Comparison of ENCODE assay signal across 1 cellular context in the genomic region with DNA sequence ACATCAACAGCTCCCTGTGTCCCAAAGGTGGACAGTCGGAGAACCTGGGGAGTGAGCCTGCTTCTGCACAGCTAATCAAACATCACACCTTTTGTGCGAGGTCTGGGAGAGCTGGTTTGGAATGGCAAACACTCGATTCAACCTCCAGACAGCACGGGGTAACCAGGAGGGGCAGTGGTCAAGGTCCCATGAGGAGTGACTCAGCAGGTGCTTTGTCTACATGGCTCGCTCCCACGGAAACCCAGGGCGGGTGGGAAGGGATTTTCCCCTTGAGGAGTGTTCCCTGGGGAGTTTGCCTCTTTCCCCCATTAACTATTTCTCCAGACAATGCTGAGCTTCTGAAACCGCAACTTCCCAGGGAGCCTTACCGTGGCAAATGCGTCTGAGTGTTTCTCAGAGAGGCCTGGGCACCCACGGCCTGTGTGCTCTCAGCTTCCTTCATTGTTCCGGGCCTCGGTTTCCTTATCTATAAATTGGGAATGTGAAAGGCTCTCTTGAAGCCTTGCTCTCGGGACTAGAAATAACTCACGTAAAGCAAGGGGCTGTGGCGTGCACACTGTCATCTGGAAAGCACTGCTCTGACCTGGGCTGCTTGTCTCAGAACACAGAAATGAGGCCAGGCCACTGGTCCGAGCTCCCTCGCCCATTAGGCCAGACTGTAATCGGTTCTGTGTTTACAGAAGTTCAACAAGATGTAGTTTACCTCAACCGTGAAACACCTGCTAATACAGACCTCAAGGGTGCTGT.
A peak's percentile ranks its signal among the peaks of the same experiment; 100 is the strongest.
TF ChIP-seq lines count a peak whose summit lies in the region.

No MANE protein-coding gene starts in this region.

TF ChIP-seq in HepG2, 621 proteins besides CTCF, POLR2A, EP300 and RAD21 (continued from another document and continues in another):
- peak; percentile 92 for TF ChIP-seq ARID5B (CRISPR knock-in tag; IDR thresholded peaks at IDR 0.05)
- TF ChIP-seq CBX1 (IDR thresholded peaks at IDR 0.05; ENCODE audit: low read depth) = no peak
- TF ChIP-seq, protein P1, sequence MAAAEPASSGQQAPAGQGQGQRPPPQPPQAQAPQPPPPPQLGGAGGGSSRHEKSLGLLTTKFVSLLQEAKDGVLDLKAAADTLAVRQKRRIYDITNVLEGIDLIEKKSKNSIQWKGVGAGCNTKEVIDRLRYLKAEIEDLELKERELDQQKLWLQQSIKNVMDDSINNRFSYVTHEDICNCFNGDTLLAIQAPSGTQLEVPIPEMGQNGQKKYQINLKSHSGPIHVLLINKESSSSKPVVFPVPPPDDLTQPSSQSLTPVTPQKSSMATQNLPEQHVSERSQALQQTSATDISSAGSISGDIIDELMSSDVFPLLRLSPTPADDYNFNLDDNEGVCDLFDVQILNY (CRISPR knock-in tag; conservative IDR thresholded peaks at IDR 0.05) = no peak
- TF ChIP-seq ZNF720 (CRISPR knock-in tag; IDR thresholded peaks at IDR 0.05) = no peak
- no peak for TF ChIP-seq RBM22 (optimal IDR thresholded peaks at IDR 0.05; ENCODE audit: low read length)
- no peak for TF ChIP-seq ZNF160 (CRISPR knock-in tag; IDR thresholded peaks at IDR 0.05)
- TF ChIP-seq ZNF512B (CRISPR knock-in tag; IDR thresholded peaks at IDR 0.05; ENCODE audit: borderline replicate concordance) = no peak
- TF ChIP-seq, protein P2, sequence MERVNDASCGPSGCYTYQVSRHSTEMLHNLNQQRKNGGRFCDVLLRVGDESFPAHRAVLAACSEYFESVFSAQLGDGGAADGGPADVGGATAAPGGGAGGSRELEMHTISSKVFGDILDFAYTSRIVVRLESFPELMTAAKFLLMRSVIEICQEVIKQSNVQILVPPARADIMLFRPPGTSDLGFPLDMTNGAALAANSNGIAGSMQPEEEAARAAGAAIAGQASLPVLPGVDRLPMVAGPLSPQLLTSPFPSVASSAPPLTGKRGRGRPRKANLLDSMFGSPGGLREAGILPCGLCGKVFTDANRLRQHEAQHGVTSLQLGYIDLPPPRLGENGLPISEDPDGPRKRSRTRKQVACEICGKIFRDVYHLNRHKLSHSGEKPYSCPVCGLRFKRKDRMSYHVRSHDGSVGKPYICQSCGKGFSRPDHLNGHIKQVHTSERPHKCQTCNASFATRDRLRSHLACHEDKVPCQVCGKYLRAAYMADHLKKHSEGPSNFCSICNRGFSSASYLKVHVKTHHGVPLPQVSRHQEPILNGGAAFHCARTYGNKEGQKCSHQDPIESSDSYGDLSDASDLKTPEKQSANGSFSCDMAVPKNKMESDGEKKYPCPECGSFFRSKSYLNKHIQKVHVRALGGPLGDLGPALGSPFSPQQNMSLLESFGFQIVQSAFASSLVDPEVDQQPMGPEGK (CRISPR knock-in tag; IDR thresholded peaks at IDR 0.05) = peak; percentile 72
- peak; percentile 68; the same call in 1 of the 2 replicates for TF ChIP-seq ZNF276 (CRISPR knock-in tag; IDR thresholded peaks at IDR 0.05; ENCODE audit: low read depth)
- TF ChIP-seq FOXO4 (CRISPR knock-in tag; conservative IDR thresholded peaks at IDR 0.05) = no peak
- TF ChIP-seq REST (IDR thresholded peaks at IDR 0.05; ENCODE audit: borderline replicate concordance in 1 of 2, low read depth in 1 of 2, low read length in 2 of 2) = no peak; a peak in 1 of 4 replicates
- peak; percentile 79 for TF ChIP-seq HNF4A (CRISPR knock-in tag; IDR thresholded peaks at IDR 0.05)
- TF ChIP-seq ZNF407 (CRISPR knock-in tag; IDR thresholded peaks at IDR 0.05; ENCODE audit: not compliant biosample characterization) = no peak
- no peak for TF ChIP-seq ZNF333 (CRISPR knock-in tag; IDR thresholded peaks at IDR 0.05; ENCODE audit: borderline replicate concordance)
- TF ChIP-seq ZNF484 (CRISPR knock-in tag; IDR thresholded peaks at IDR 0.05; ENCODE audit: borderline replicate concordance, low read depth) = no peak
- TF ChIP-seq ZNF839 (CRISPR knock-in tag; IDR thresholded peaks at IDR 0.05; ENCODE audit: borderline replicate concordance) = no peak
- no peak for TF ChIP-seq ZZZ3 (CRISPR knock-in tag; IDR thresholded peaks at IDR 0.05; ENCODE audit: borderline replicate concordance)
- TF ChIP-seq MED8 (CRISPR knock-in tag; IDR thresholded peaks at IDR 0.05; ENCODE audit: insufficient replicate concordance) = no peak
- TF ChIP-seq NFKB2 (CRISPR knock-in tag; IDR thresholded peaks at IDR 0.05; ENCODE audit: borderline replicate concordance) = no peak
- TF ChIP-seq MYNN (CRISPR knock-in tag; IDR thresholded peaks at IDR 0.05; ENCODE audit: low read depth) = no peak
